In genomic region chr4:15653864-15654391, GRCh38 we compare ENCODE assay signal across 8 cellular contexts. TPM values are rescaled to one million over a fixed set of nuclear protein-coding genes. Genes with fewer than 3 reads are reported as not detected.
DNase-seq lines count a peak whose midpoint lies in the region; ATAC-seq, FAIRE-seq and TF ChIP-seq lines count a peak whose summit lies in the region.

No MANE protein-coding gene starts in this region.

- peak overlapping the region; percentile 98 for H3K4me3 Mint-ChIP-seq in T-helper 2 cell treated with Interferon-gamma antibody and Interleukin-4, amounts not matched to agents 5 μg/mL and 100 μg/mL, for 36 hours
- peak overlapping the region; percentile 94 for H3K4me3 Mint-ChIP-seq in natural killer cell treated with Interleukin-12 subunit alpha and Interleukin-12 subunit beta and Interleukin-15 and Interleukin-18, amount 100 ng/mL, for 72 hours

- ATAC-seq in natural killer cell treated with Interleukin-12 subunit alpha and Interleukin-12 subunit beta and Interleukin-15 and Interleukin-18, amount 100 ng/mL, for 72 hours: peak in 1 of 2 donors; percentile 28

- peaks cover 51% of the 10 kb centered on the region for H3K4me1 Mint-ChIP-seq in T-helper 2 cell treated with Interferon-gamma antibody and Interleukin-4, amounts not matched to agents 5 μg/mL and 100 μg/mL, for 36 hours (ENCODE audit: low read depth)
- peaks cover 48 to 52% of the 10 kb centered on the region in 2 donors for H3K4me1 Mint-ChIP-seq in natural killer cell treated with Interleukin-12 subunit alpha and Interleukin-12 subunit beta and Interleukin-15 and Interleukin-18, amount 100 ng/mL, for 72 hours (ENCODE audit: low read depth in 2 of 2)

- no peaks in the 10 kb centered on the region for H3K27me3 Mint-ChIP-seq in T-helper 2 cell treated with Interferon-gamma antibody and Interleukin-4, amounts not matched to agents 5 μg/mL and 100 μg/mL, for 36 hours (ENCODE audit: low read depth)
- H3K27me3 Mint-ChIP-seq in natural killer cell treated with Interleukin-12 subunit alpha and Interleukin-12 subunit beta and Interleukin-15 and Interleukin-18, amount 100 ng/mL, for 72 hours: no peaks in the 10 kb centered on the region

- H3K9me3 Mint-ChIP-seq in T-helper 2 cell treated with Interferon-gamma antibody and Interleukin-4, amounts not matched to agents 5 μg/mL and 100 μg/mL, for 36 hours: no peaks in the 10 kb centered on the region
- no peaks in the 10 kb centered on the region for H3K9me3 Mint-ChIP-seq in natural killer cell treated with Interleukin-12 subunit alpha and Interleukin-12 subunit beta and Interleukin-15 and Interleukin-18, amount 100 ng/mL, for 72 hours

- FAIRE-seq in HTR-8/SVneo (lab: Jason Lieb, UNC): no peak

- POLR2A ChIA-PET in AG04449 (lab: Yijun Ruan, JAX): interaction anchor here (0.5 to 1.9 kb wide), 4 partner anchors 27 to 651 kb away, joined by 3 to 5 read pairs (median 3); partner anchors contain the start of genes CPEB2 and FAM200B

- in situ Hi-C loops in GM13976 (cut with MboI; ENCODE audit: low sequenced_read_pairs, unreplicated experiment): loop anchor here (25.0 kb wide), 2 partner anchors 417 to 642 kb away; partner anchors contain the start of gene CPEB2

- H3K27ac Mint-ChIP-seq in T-helper 2 cell treated with Interferon-gamma antibody and Interleukin-4, amounts not matched to agents 5 μg/mL and 100 μg/mL, for 36 hours: peak overlapping the region; percentile 97
- peak overlapping the region; percentile 85 to 94 for H3K27ac Mint-ChIP-seq in natural killer cell treated with Interleukin-12 subunit alpha and Interleukin-12 subunit beta and Interleukin-15 and Interleukin-18, amount 100 ng/mL, for 72 hours

- peaks cover 13% of the 10 kb centered on the region for H3K36me3 Mint-ChIP-seq in T-helper 2 cell treated with Interferon-gamma antibody and Interleukin-4, amounts not matched to agents 5 μg/mL and 100 μg/mL, for 36 hours (ENCODE audit: low read depth)
- H3K36me3 Mint-ChIP-seq in natural killer cell treated with Interleukin-12 subunit alpha and Interleukin-12 subunit beta and Interleukin-15 and Interleukin-18, amount 100 ng/mL, for 72 hours: no peaks in the 10 kb centered on the region

- peak overlapping the region; percentile 82 for H3K4me3 ChIP-seq in AG04449 (ENCODE audit: low read depth, low read length)

- DNase-seq in AG04449 (ENCODE audit: low read depth, low spot score) (no peak), GM13976 (ENCODE audit: low spot score) (peak; percentile 40), HTR-8/SVneo (ENCODE audit: insufficient read length, low spot score) (peak; percentile 23), fibroblast of gingiva (ENCODE audit: low read depth) (peak; percentile 54)
- DNase-seq in T-helper 2 cell treated with Interferon-gamma antibody and Interleukin-4, amounts not matched to agents 5 μg/mL and 100 μg/mL, for 36 hours (ENCODE audit: low spot score): no peak
- no peak for DNase-seq in natural killer cell treated with Interleukin-12 subunit alpha and Interleukin-12 subunit beta and Interleukin-15 and Interleukin-18, amount 100 ng/mL, for 72 hours (ENCODE audit: low spot score)
- no peak for DNase-seq in activated effector memory CD4-positive, alpha-beta T cell treated with Interleukin-2 at 50 U/mL for 16 hours
- DNase-seq in stimulated activated CD4-positive, alpha-beta T cell treated with anti-CD3 and anti-CD28 coated beads, Interleukin-2, amount 100 ng/mL, for 48 hours: no peak

- TF ChIP-seq CTCF in AG04449 (IDR thresholded peaks at IDR 0.05; ENCODE audit: insufficient read depth, low read length, missing control alignments) (no peak), GM13976 (IDR thresholded peaks at IDR 0.05; ENCODE audit: borderline replicate concordance, control extremely low read depth, extremely low read depth, insufficient read depth, missing control alignments) (no peak)

- CTCF ChIA-PET in AG04449 (lab: Yijun Ruan, JAX): interaction anchor here (0.9 to 1.5 kb wide), 3 partner anchors 11 to 174 kb away, joined by 3 to 9 read pairs (median 4); no protein-coding TSS in a partner anchor

RNA-seq across cellular contexts. Expression of gene FBXL5, which starts 1.2 kb away (rescaled TPM):
- total RNA-seq in natural killer cell treated with Interleukin-12 subunit alpha and Interleukin-12 subunit beta and Interleukin-15 and Interleukin-18, amount 100 ng/mL, for 72 hours: 10 to 100 TPM; 50.5 to 73.9 TPM

RNA-seq across cellular contexts. Expression of gene FAM200B, which starts 27.7 kb away (rescaled TPM):
- total RNA-seq in natural killer cell treated with Interleukin-12 subunit alpha and Interleukin-12 subunit beta and Interleukin-15 and Interleukin-18, amount 100 ng/mL, for 72 hours: 10 to 100 TPM; 10.7 to 11.0 TPM

RNA-seq across cellular contexts. Expression of gene BST1, which starts 48.9 kb away (rescaled TPM):
- total RNA-seq in natural killer cell treated with Interleukin-12 subunit alpha and Interleukin-12 subunit beta and Interleukin-15 and Interleukin-18, amount 100 ng/mL, for 72 hours: 1 to 10 TPM in 1 of 2 donors, under 1 TPM in 1; 0.39 to 1.5 TPM

Comparison
In these comparisons a context has a peak if more than half of its experiments do, and no peak if none do; other contexts are left out.
1. DNase-seq: peak in GM13976 (single experiment), HTR-8/SVneo (single experiment) and fibroblast of gingiva (single experiment); none in AG04449 (single experiment), T-helper 2 cell treated with Interferon-gamma antibody and Interleukin-4, amounts not matched to agents 5 μg/mL and 100 μg/mL, for 36 hours (single experiment), natural killer cell treated with Interleukin-12 subunit alpha and Interleukin-12 subunit beta and Interleukin-15 and Interleukin-18, amount 100 ng/mL, for 72 hours (single experiment), activated effector memory CD4-positive, alpha-beta T cell treated with Interleukin-2 at 50 U/mL for 16 hours (single experiment) and stimulated activated CD4-positive, alpha-beta T cell treated with anti-CD3 and anti-CD28 coated beads, Interleukin-2, amount 100 ng/mL, for 48 hours (0 of 2).